In the genomic region with DNA sequence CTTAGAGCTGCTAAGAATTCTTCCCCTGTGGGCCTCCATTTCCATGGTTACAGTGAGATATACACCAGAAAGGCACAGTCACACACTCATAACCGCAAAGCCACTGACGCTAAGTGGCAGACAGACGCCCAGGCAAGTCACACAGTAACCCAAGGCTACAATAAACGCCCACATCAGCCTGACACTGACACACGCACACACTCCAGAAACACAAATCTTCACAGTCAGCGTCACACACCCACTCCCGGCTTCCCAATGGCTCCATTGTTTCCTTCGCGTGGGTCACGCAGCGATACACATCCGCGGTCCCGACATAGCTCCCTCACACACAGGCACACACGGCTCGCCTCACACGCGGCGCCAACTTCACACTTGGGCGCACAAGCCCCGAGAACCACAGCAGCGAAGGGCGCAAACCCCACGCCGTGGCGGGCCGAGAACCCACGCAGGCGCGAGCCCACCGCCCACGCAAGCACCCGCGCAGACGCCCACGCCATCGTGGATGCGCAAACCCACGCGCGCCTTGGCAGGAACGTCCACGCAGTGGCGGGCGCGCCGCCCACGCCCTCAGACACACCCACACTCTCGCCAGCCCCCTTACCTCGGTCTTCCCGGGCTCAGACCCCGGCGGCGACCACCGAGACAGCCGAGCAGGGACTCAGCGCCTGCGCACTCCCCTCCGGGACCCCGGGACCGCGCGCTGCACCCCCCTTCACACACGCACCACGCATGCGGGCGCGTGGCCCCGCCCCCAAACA, we compare ENCODE assay signal across 8 cellular contexts. TPM values are rescaled to one million over a fixed set of nuclear protein-coding genes. Genes with fewer than 3 reads are reported as not detected.
DNase-seq lines count a peak whose midpoint lies in the region; ATAC-seq, FAIRE-seq and TF ChIP-seq lines count a peak whose summit lies in the region.

A gene (minus strand): TSS at position 675 of the 758 bp plus-strand sequence. CDS start 14,975 bp downstream, outside the sequence.

- peaks cover 76% of the 10 kb centered on the region for H3K36me3 Mint-ChIP-seq in CD4-positive, alpha-beta T cell (ENCODE audit: low read depth)
- peaks cover 72% of the 10 kb centered on the region for H3K36me3 Mint-ChIP-seq in brain

- TF ChIP-seq POLR2A in GM12891 (IDR thresholded peaks at IDR 0.05; ENCODE audit: low read depth, low read length), result no peak
- no peak for TF ChIP-seq POLR2A in GM12892 (IDR thresholded peaks at IDR 0.05; ENCODE audit: low read depth, low read length)

- H3K9ac ChIP-seq in PC-3 (ENCODE audit: low read length), result peak within 1 kb of the TSS; percentile 59

- peaks cover 31% of the 10 kb centered on the region for H3K79me2 ChIP-seq in PC-3 (ENCODE audit: low read length)

- H3K27me3 ChIP-seq in CD4-positive, alpha-beta T cell (ENCODE audit: control insufficient read depth, insufficient read depth, low read length), result peaks cover 9% of the 10 kb centered on the region
- H3K27me3 ChIP-seq in PC-3 (ENCODE audit: low read length), result no peaks in the 10 kb centered on the region

- POLR2A ChIA-PET in CD4-positive, alpha-beta T cell (lab: Charles Lee), result no interaction called here
- POLR2A ChIA-PET in PC-3 (lab: Charles Lee; ENCODE audit: unreplicated experiment), result no interaction called here

- H3K9me3 Mint-ChIP-seq in CD4-positive, alpha-beta T cell, result peaks cover 26% of the 10 kb centered on the region
- H3K9me3 Mint-ChIP-seq in brain, result peaks cover 60 to 93% (median 63%) of the 10 kb centered on the region in 5 experiments

- H3K9me2 ChIP-seq in PC-3 (replicated peaks; ENCODE audit: low read length), result no peaks in the 10 kb centered on the region

- peaks cover 84% of the 10 kb centered on the region for H3K9me3 ChIP-seq in CD4-positive, alpha-beta T cell (ENCODE audit: control insufficient read depth, low read length)
- peaks cover 62% of the 10 kb centered on the region for H3K9me3 ChIP-seq in PC-3 (ENCODE audit: low read length)

- ATAC-seq in CD4-positive, alpha-beta T cell (ENCODE audit: poor library complexity), result peak; percentile 66
- ATAC-seq in PC-3 (peak; percentile 7; the same call in 1 of the 2 replicates), GM21528 (IDR thresholded peaks at IDR 0.05; ENCODE audit: low FRiP score, unreplicated experiment) (no peak)

- H3K4me3 ChIP-seq in PC-3 (ENCODE audit: low read length), result peak within 1 kb of the TSS; percentile 65

- peak within 1 kb of the TSS; percentile 64 for H3K27ac ChIP-seq in CD4-positive, alpha-beta T cell (ENCODE audit: low read depth, low read length)
- H3K27ac ChIP-seq in PC-3 (ENCODE audit: low read length), result peak within 1 kb of the TSS; percentile 39

- DNase-seq in CD4-positive, alpha-beta T cell, result peak in 3 of 10 experiments; percentile 4 to 69 (median 8)
- peak; percentile 46 for DNase-seq in PC-3
- peak; percentile 57 for DNase-seq in islet precursor cell
- DNase-seq in stimulated activated CD4-positive, alpha-beta T cell treated with anti-CD3 and anti-CD28 coated beads, Interleukin-2, amount 100 ng/mL, for 4 hours (ENCODE audit: low read depth), result peak; percentile 35
- no peak for DNase-seq in GM12891 (ENCODE audit: insufficient read length, low spot score)
- no peak for DNase-seq in GM12892 (ENCODE audit: insufficient read length)

- TF ChIP-seq CTCF in CD4-positive, alpha-beta T cell (IDR thresholded peaks at IDR 0.05), result no peak
- TF ChIP-seq CTCF in PC-3 (conservative IDR thresholded peaks at IDR 0.05; ENCODE audit: low read depth, low read length) (no peak), brain (conservative IDR thresholded peaks at IDR 0.05) (no peak)

- H2AFZ ChIP-seq in PC-3 (ENCODE audit: low read length), result peak within 1 kb of the TSS; percentile 97

- no peaks in the 10 kb centered on the region for H4K20me1 ChIP-seq in PC-3 (ENCODE audit: low read length)

- CTCF ChIA-PET in CD4-positive, alpha-beta T cell (lab: Charles Lee), result no interaction called here
- CTCF ChIA-PET in PC-3 (lab: Charles Lee), result no interaction called here

- no peaks in the 10 kb centered on the region for H3F3A ChIP-seq in PC-3 (ENCODE audit: low read length, unreplicated experiment)

- intact Hi-C loops in CD4-positive, alpha-beta T cell (cut with DNase I, micrococcal nuclease), result loop anchor here in 1 of 2 experiments (1.0 to 5.0 kb wide), 2 partner anchors 73 to 115 kb away; a partner anchor contains a TSS
- intact Hi-C loops in PC-3 (cut with micrococcal nuclease), result loop anchor here (5.0 kb wide), 1 partner anchor 335 kb away; a partner anchor contains a TSS

- H3K4me1 ChIP-seq in PC-3 (ENCODE audit: insufficient read depth, low read length), result no peaks in the 10 kb centered on the region

- BruUV-seq in PC-3 (replicated peaks; lab: Mats Ljungman, UMichigan), result no TSS peak

- FAIRE-seq in GM12891 (lab: Jason Lieb, UNC) (no peak), GM12892 (lab: Jason Lieb, UNC) (no peak)

- H3K4me3 Mint-ChIP-seq in CD4-positive, alpha-beta T cell, result peak within 1 kb of the TSS; percentile 98
- peak within 1 kb of the TSS; percentile 93 to 100 (median 97) for H3K4me3 Mint-ChIP-seq in brain

- peak within 1 kb of the TSS; percentile 91 for H3K4me2 ChIP-seq in PC-3 (ENCODE audit: low read length)

- H3K27ac Mint-ChIP-seq in CD4-positive, alpha-beta T cell, result peak within 1 kb of the TSS; percentile 91
- peak within 1 kb of the TSS; percentile 95 to 99 (median 97) for H3K27ac Mint-ChIP-seq in brain

- H3K27me3 Mint-ChIP-seq in CD4-positive, alpha-beta T cell, result peaks cover 33% of the 10 kb centered on the region
- peaks cover 14% of the 10 kb centered on the region for H3K27me3 Mint-ChIP-seq in brain

- H3K36me3 ChIP-seq in PC-3 (ENCODE audit: low read depth, low read length), result peaks cover 44% of the 10 kb centered on the region

- H3K4me1 Mint-ChIP-seq in CD4-positive, alpha-beta T cell (ENCODE audit: low read depth), result peaks cover 18% of the 10 kb centered on the region
- H3K4me1 Mint-ChIP-seq in brain, result peaks cover 27% of the 10 kb centered on the region

TF ChIP-seq in GM12891, 5 proteins besides CTCF, POLR2A, EP300 and RAD21:
- TF ChIP-seq POU2F2 (IDR thresholded peaks at IDR 0.05; ENCODE audit: low read depth, low read length) (no peak), PAX5 (IDR thresholded peaks at IDR 0.05; ENCODE audit: insufficient read depth, low read length, severe bottlenecking) (no peak), TAF1 (IDR thresholded peaks at IDR 0.05; ENCODE audit: low read depth, low read length) (no peak), POLR2AphosphoS5 (IDR thresholded peaks at IDR 0.05; ENCODE audit: low read depth, low read length) (no peak), SPI1 (IDR thresholded peaks at IDR 0.05; ENCODE audit: low read depth, low read length) (no peak)

RNA-seq across cellular contexts. Expression of the gene that starts here (rescaled TPM):
- total RNA-seq in CD4-positive, alpha-beta T cell, result 1 to 10 TPM; 3.6 to 4.1 TPM
- total RNA-seq in PC-3 (2014; rRNA removed), result 2.5 and 3.2 TPM in 2 replicates
- 2.7 TPM for polyA plus RNA-seq in brain (ENCODE audit: insufficient read depth, low read depth, low replicate concordance)
- polyA plus RNA-seq in GM12891 (2012; ENCODE audit: low read depth, missing spikeins), result 0.04 TPM
- polyA plus RNA-seq in GM12892 (2012; ENCODE audit: missing spikeins), result not detected

Comparison
In these comparisons a context has a peak if more than half of its experiments do, and no peak if none do; other contexts are left out.
1. DNase-seq: peak in PC-3 (single experiment), islet precursor cell (single experiment) and stimulated activated CD4-positive, alpha-beta T cell treated with anti-CD3 and anti-CD28 coated beads, Interleukin-2, amount 100 ng/mL, for 4 hours (single experiment); none in GM12891 (single experiment) and GM12892 (single experiment).